ENCODE assay signal across 1 cellular context in genomic region chr12:96489392-96490056, GRCh38.
TF ChIP-seq lines count a peak whose summit lies in the region.

Gene CFAP54 (plus strand): TSS chr12:96489577. CDS start chr12:96489610, 33 bp downstream.

TF ChIP-seq in HepG2, 621 proteins besides CTCF, POLR2A, EP300 and RAD21 (continued from another document and continues in another):
- TF ChIP-seq ATF2 (CRISPR knock-in tag; IDR thresholded peaks at IDR 0.05) (peak; percentile 50; the same call in 1 of the 2 replicates), HDAC1 (CRISPR knock-in tag; IDR thresholded peaks at IDR 0.05) (peak; percentile 97), ZNF503 (CRISPR knock-in tag; IDR thresholded peaks at IDR 0.05) (no peak), NFYB (CRISPR knock-in tag; IDR thresholded peaks at IDR 0.05) (0 out of 2 replicates have a peak, but pooled peaks have one; percentile 6), BHLHE40 (IDR thresholded peaks at IDR 0.05; ENCODE audit: low read length) (0 out of 2 replicates have a peak, but pooled peaks have one; percentile 42), U2AF2 (IDR thresholded peaks at IDR 0.05; ENCODE audit: low read depth, low read length) (peak; percentile 93), ZHX2 (IDR thresholded peaks at IDR 0.05; ENCODE audit: low read depth) (peak; percentile 23; the same call in 1 of the 2 replicates), ZHX2 (CRISPR knock-in tag; IDR thresholded peaks at IDR 0.05; ENCODE audit: borderline replicate concordance) (no peak), MXD3 (CRISPR knock-in tag; IDR thresholded peaks at IDR 0.05) (peak; percentile 42; the same call in 1 of the 2 replicates), ZFY (CRISPR knock-in tag; IDR thresholded peaks at IDR 0.05) (0 out of 2 replicates have a peak, but pooled peaks have one; percentile 33), TRIM22 (IDR thresholded peaks at IDR 0.05) (no peak), MXD4 (CRISPR knock-in tag; IDR thresholded peaks at IDR 0.05) (peak; percentile 71; the same call in 1 of the 2 replicates), THAP11 (CRISPR knock-in tag; IDR thresholded peaks at IDR 0.05) (peak; percentile 64), NRL (CRISPR knock-in tag; IDR thresholded peaks at IDR 0.05; ENCODE audit: borderline replicate concordance) (0 out of 2 replicates have a peak, but pooled peaks have one; percentile 57), FOXO1 (CRISPR knock-in tag; IDR thresholded peaks at IDR 0.05) (0 out of 2 replicates have a peak, but pooled peaks have one; percentile 38), HOXA5 (CRISPR knock-in tag; IDR thresholded peaks at IDR 0.05) (0 out of 2 replicates have a peak, but pooled peaks have one; percentile 21), SALL1 (CRISPR knock-in tag; IDR thresholded peaks at IDR 0.05) (peak; percentile 73), TBX2 (CRISPR knock-in tag; IDR thresholded peaks at IDR 0.05; ENCODE audit: borderline replicate concordance) (peak; percentile 59), HOXA3 (CRISPR knock-in tag; IDR thresholded peaks at IDR 0.05) (peak; percentile 80; the same call in 1 of the 2 replicates), ZNF274 (CRISPR knock-in tag; IDR thresholded peaks at IDR 0.05) (peak; percentile 78; the same call in 1 of the 2 replicates), THAP9 (CRISPR knock-in tag; IDR thresholded peaks at IDR 0.05; ENCODE audit: borderline replicate concordance) (peak; percentile 81; the same call in 1 of the 2 replicates), ZNF280B (CRISPR knock-in tag; IDR thresholded peaks at IDR 0.05; ENCODE audit: borderline replicate concordance) (0 out of 2 replicates have a peak, but pooled peaks have one; percentile 69), ZFP91 (CRISPR knock-in tag; IDR thresholded peaks at IDR 0.05; ENCODE audit: borderline replicate concordance) (peak; percentile 77), ZNF331 (CRISPR knock-in tag; IDR thresholded peaks at IDR 0.05) (peak; percentile 65; the same call in 1 of the 2 replicates), HNRNPLL (IDR thresholded peaks at IDR 0.05; ENCODE audit: low read depth, low read length, poor library complexity, severe bottlenecking) (peak; percentile 59), XRCC5 (optimal IDR thresholded peaks at IDR 0.05; ENCODE audit: low read length) (peak; percentile 92), ZNF792 (CRISPR knock-in tag; IDR thresholded peaks at IDR 0.05) (peak; percentile 74; the same call in 1 of the 2 replicates), SOX6 (IDR thresholded peaks at IDR 0.05) (no peak), SOX6 (CRISPR knock-in tag; IDR thresholded peaks at IDR 0.05) (peak; percentile 39; the same call in 1 of the 2 replicates), JARID2 (CRISPR knock-in tag; IDR thresholded peaks at IDR 0.05; ENCODE audit: insufficient replicate concordance) (peak; percentile 49), PITX1 (CRISPR knock-in tag; IDR thresholded peaks at IDR 0.05) (peak; percentile 40; the same call in 1 of the 2 replicates), SP4 (CRISPR knock-in tag; IDR thresholded peaks at IDR 0.05) (peak; percentile 64; the same call in 1 of the 2 replicates), NFE2L2 (IDR thresholded peaks at IDR 0.05; ENCODE audit: low read length) (no peak), TFDP1 (CRISPR knock-in tag; IDR thresholded peaks at IDR 0.05; ENCODE audit: borderline replicate concordance) (peak; percentile 71; the same call in 1 of the 2 replicates), ZGPAT (CRISPR knock-in tag; IDR thresholded peaks at IDR 0.05) (peak; percentile 62), TFAP4 (IDR thresholded peaks at IDR 0.05; ENCODE audit: borderline replicate concordance, low read depth) (0 out of 2 replicates have a peak, but pooled peaks have one; percentile 22)
